12 cellular contexts compared by ENCODE assay signal in the genomic region with DNA sequence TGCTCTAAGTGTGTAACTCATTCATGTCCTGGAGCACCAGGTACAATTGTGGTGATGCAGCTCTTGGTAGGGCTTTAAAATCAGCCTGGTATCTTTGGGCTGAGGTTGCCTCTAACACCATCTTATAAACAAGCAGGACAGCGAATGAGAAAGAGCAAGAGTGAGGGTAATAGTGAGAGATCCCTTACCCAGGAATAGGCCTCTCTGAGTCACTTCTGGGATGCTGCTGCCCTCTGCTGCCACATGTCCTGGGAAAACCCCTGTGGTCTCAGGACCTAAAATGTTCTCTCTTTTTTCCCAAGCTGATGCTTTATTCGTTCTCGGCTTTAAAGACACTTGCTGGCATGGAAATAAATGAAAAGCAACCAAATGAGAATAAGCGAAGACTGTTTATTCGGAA. TPM values are rescaled to one million over a fixed set of nuclear protein-coding genes. Genes with fewer than 3 reads are reported as not detected.
A peak's percentile ranks its signal among the peaks of the same experiment; 100 is the strongest.
DNase-seq lines count a peak whose midpoint lies in the region; ATAC-seq, FAIRE-seq and TF ChIP-seq lines count a peak whose summit lies in the region.
"Not testable (repeated sequence)": the region's sequence is repeated elsewhere in the genome, so short reads cannot be mapped to it uniquely, and the experiment has no call there.
"Had no signal": no experiment of that assay in that cellular context is flagged by ENCODE, and none has a peak within 500 bp of the region (broad histone marks: within the 10 kb centered on the region; RNA-seq: fewer than 3 reads in every experiment).

No MANE protein-coding gene starts in this region.

- not testable (repeated sequence) for H3K4me2 ChIP-seq in GM23338

- POLR2A ChIA-PET in Panc1 (lab: Charles Lee); WTC11 (lab: Charles Lee): not testable (repeated sequence)

- not testable (repeated sequence) for H3K79me2 ChIP-seq in GM23338 (replicated peaks; ENCODE audit: insufficient read depth)

- H3K36me3 Mint-ChIP-seq in GM23338 (ENCODE audit: low read depth); WTC11: not testable (repeated sequence)

- not testable (repeated sequence) for FAIRE-seq in pancreas (lab: Jason Lieb, UNC)

- ATAC-seq in GM23338 = peak; percentile 94
- peak; percentile 77; the same call in 1 of the 2 replicates for ATAC-seq in Panc1
- ATAC-seq in WTC11 = peak; percentile 95
- ATAC-seq in heart left ventricle = peak in 3 of 4 donors; percentile 57 to 61 (median 60)
- ATAC-seq in left lung = peak; percentile 49
- peak in 3 of 4 donors; percentile 70 to 79 (median 71) for ATAC-seq in pancreas

- H3K27me3 Mint-ChIP-seq in GM23338 (ENCODE audit: insufficient read depth, low read depth, poor library complexity); WTC11 (ENCODE audit: low read depth): not testable (repeated sequence)

- TF ChIP-seq CTCF in GM23338 (conservative IDR thresholded peaks at IDR 0.05; ENCODE audit: low read depth in 2 of 2); Panc1 (IDR thresholded peaks at IDR 0.05); WTC11 (IDR thresholded peaks at IDR 0.05); heart left ventricle (IDR thresholded peaks at IDR 0.05); left lung (IDR thresholded peaks at IDR 0.05); pancreas (IDR thresholded peaks at IDR 0.05): not testable (repeated sequence)

- not testable (repeated sequence) for BruUV-seq in Panc1 (replicated peaks; lab: Mats Ljungman, UMichigan)

- WGBS in heart left ventricle, 4 donors = no CpG with 5 or more reads among the region's 5 CpGs
- WGBS in pancreas, 2 donors = no CpG with 5 or more reads among the region's 5 CpGs

- H3F3A ChIP-seq in GM23338 (replicated peaks; ENCODE audit: low read depth) = not testable (repeated sequence)

- not testable (repeated sequence) for H3K9me3 ChIP-seq in Panc1 (ENCODE audit: control insufficient read depth, insufficient read depth, low read depth, low read length); heart left ventricle; left lung; pancreas

- not testable (repeated sequence) for H3K4me3 Mint-ChIP-seq in GM23338, WTC11

- H3K36me3 ChIP-seq in GM23338 (ENCODE audit: insufficient read depth); Panc1 (ENCODE audit: control insufficient read depth, insufficient read depth, low read length); heart left ventricle; left lung; pancreas: not testable (repeated sequence)

- H3K27ac ChIP-seq in GM23338 (ENCODE audit: low read depth); Panc1 (ENCODE audit: low read length); heart left ventricle; left lung; pancreas: not testable (repeated sequence)

- DNase-seq in GM23338 (ENCODE audit: low spot score); Panc1 (ENCODE audit: low read depth, low spot score); WTC11 (ENCODE audit: low spot score); heart left ventricle; left lung; pancreas: not testable (repeated sequence)

- not testable (repeated sequence) for H3K4me3 ChIP-seq in GM23338; Panc1 (ENCODE audit: low read depth in 2 of 2, low read length in 2 of 2); heart left ventricle; left lung; pancreas

- not testable (repeated sequence) for H3K9me3 Mint-ChIP-seq in GM23338, WTC11

- not testable (repeated sequence) for H3K9me2 ChIP-seq in GM23338 (ENCODE audit: insufficient read depth)

- CTCF ChIA-PET in Panc1 (lab: Charles Lee); WTC11 (lab: Charles Lee): not testable (repeated sequence)

- not testable (repeated sequence) for TF ChIP-seq POLR2A in heart left ventricle (IDR thresholded peaks at IDR 0.05)

- H3K27me3 ChIP-seq in GM23338 (ENCODE audit: insufficient read depth); Panc1 (ENCODE audit: control insufficient read depth, insufficient read depth, low read length); heart left ventricle; left lung; pancreas: not testable (repeated sequence)

- in situ Hi-C loops in Panc1 (cut with HindIII; ENCODE audit: low pct_unique_long_range_greater_than_20kb, low sequenced_read_pairs) = not testable (repeated sequence)

- intact Hi-C loops in Panc1 (cut with micrococcal nuclease; ENCODE audit: unreplicated experiment); heart left ventricle (cut with DNase I); left lung (cut with DNase I); pancreas (cut with DNase I): not testable (repeated sequence)

- H3K4me1 ChIP-seq in GM23338 (ENCODE audit: insufficient read depth); Panc1 (ENCODE audit: control insufficient read depth, insufficient read depth, low read length); heart left ventricle; left lung; pancreas: not testable (repeated sequence)

- H3K27ac Mint-ChIP-seq in GM23338, WTC11: not testable (repeated sequence)

- not testable (repeated sequence) for H2AFZ ChIP-seq in GM23338

- H4K20me1 ChIP-seq in GM23338 (replicated peaks; ENCODE audit: insufficient read depth) = not testable (repeated sequence)

- not testable (repeated sequence) for H3K4me1 Mint-ChIP-seq in GM23338, WTC11

RNA-seq across cellular contexts. Expression of a gene that starts 7.2 kb away (rescaled TPM):
- total RNA-seq in GM23338 (2014; rRNA removed; shearing (Covaris generic)) = not detected in 2 replicates
- polyA plus RNA-seq in GM23338 (2016; fragmentation: Nextera tagmentation; extraction: Ambion mirVana) (not detected in 2 replicates), heart left ventricle (not detected), pancreas (not detected)
- total RNA-seq in Panc1 (2021; ENCODE audit: unreplicated experiment) (not detected), WTC11 (2021) (0.13 to 0.14 TPM in 2 of 3 replicates, not detected in the other), heart left ventricle (not detected), left lung (not detected), pancreas (not detected)
- polyA plus RNA-seq in Panc1 (2012; ENCODE audit: insufficient read length) = not detected
- total RNA-seq: A673; Calu3; CD4-positive, alpha-beta memory T cell; Daoy; G401 had no signal
- polyA plus RNA-seq: BJ; CD4-positive, alpha-beta memory T cell had no signal

RNA-seq across cellular contexts. Expression of a gene that starts 39.0 kb away (rescaled TPM):
- total RNA-seq in GM23338 (2014; rRNA removed; shearing (Covaris generic)) = 0.14 TPM in 1 of 2 replicates, not detected in the other
- polyA plus RNA-seq in GM23338 (2016; fragmentation: Nextera tagmentation; extraction: Ambion mirVana) (0.40 TPM in 1 of 2 replicates, not detected in the other), heart left ventricle (not detected), pancreas (under 1 TPM in 1 of 2 donors, not detected in 1; 0.11 TPM)
- total RNA-seq in Panc1 (2021; ENCODE audit: unreplicated experiment) (not detected), WTC11 (2021) (0.11 TPM in 2 of 3 replicates, not detected in the other), heart left ventricle (not detected), left lung (under 1 TPM in 1 of 2 donors, not detected in 1; 0.24 TPM), pancreas (not detected)
- not detected for polyA plus RNA-seq in Panc1 (2012; ENCODE audit: insufficient read length)
- total RNA-seq: A673; Calu3; CD4-positive, alpha-beta memory T cell; G401 had no signal
- polyA plus RNA-seq: BJ; CD4-positive, alpha-beta memory T cell had no signal

RNA-seq across cellular contexts. Expression of a gene that starts 52.2 kb away (rescaled TPM):
- total RNA-seq in GM23338 (2014; rRNA removed; shearing (Covaris generic)) = 12.0 and 22.4 TPM in 2 replicates
- polyA plus RNA-seq in GM23338 (2016; fragmentation: Nextera tagmentation; extraction: Ambion mirVana) = 30.8 and 34.7 TPM in 2 replicates
- total RNA-seq in Panc1 (2021; ENCODE audit: unreplicated experiment) = 0.21 TPM
- not detected for polyA plus RNA-seq in Panc1 (2012; ENCODE audit: insufficient read length)
- total RNA-seq in WTC11 (2021) = 7.4 to 11.0 TPM (median 8.9 TPM) in 3 replicates
- 1 to 10 TPM in 4 of 9 donors, under 1 TPM in 5; 0.37 to 3.4 (median 0.87) TPM for total RNA-seq in heart left ventricle
- 1 to 10 TPM in 1 of 2 donors, under 1 TPM in 1; 0.15 to 2.2 TPM for polyA plus RNA-seq in heart left ventricle
- total RNA-seq in left lung = 1 to 10 TPM; 4.7 to 4.9 TPM
- 10 to 100 TPM in 3 of 6 donors, 1 to 10 TPM in 3; 7.8 to 15.4 (median 9.5) TPM for total RNA-seq in pancreas
- 10 to 100 TPM in 1 of 2 donors, 1 to 10 TPM in 1; 9.5 to 35.8 TPM for polyA plus RNA-seq in pancreas
- total RNA-seq: A673, G401 had no signal
- polyA plus RNA-seq: BJ had no signal
